Comparison of ENCODE assay signal across 8 cellular contexts in genomic region chrX:20530319-20530979, GRCh38.
DNase-seq lines count a peak whose midpoint lies in the region; ATAC-seq and TF ChIP-seq lines count a peak whose summit lies in the region.

No MANE protein-coding gene starts in this region.

- H3K4me2 ChIP-seq in osteoblast (ENCODE audit: insufficient read depth, low read length): peak overlapping the region; percentile 82

- H4K20me1 ChIP-seq in osteoblast (ENCODE audit: insufficient read depth, low read length): no peaks in the 10 kb centered on the region

- no peak overlapping the region for H3K27ac Mint-ChIP-seq in activated T-helper 2 cell treated with anti-CD3 and anti-CD28 coated beads, Interferon-gamma antibody, Interleukin-2, Interleukin-4, amounts not matched to agents 10 μg/mL and 5 μg/mL and 100 μg/mL, durations not matched to agents 14 hours and 24 hours and 36 hours

- intact Hi-C loops in activated T-helper 2 cell treated with anti-CD3 and anti-CD28 coated beads, Interferon-gamma antibody, Interleukin-2, Interleukin-4, amounts not matched to agents 10 μg/mL and 5 μg/mL and 100 μg/mL, durations not matched to agents 14 hours and 24 hours and 36 hours (cut with micrococcal nuclease): loop anchor here (5.0 to 10.0 kb wide), 2 partner anchors 154 to 952 kb away; no protein-coding TSS in a partner anchor
- intact Hi-C loops in vagina (cut with DNase I): no loop called here

- H3K9me3 Mint-ChIP-seq in activated T-helper 2 cell treated with anti-CD3 and anti-CD28 coated beads, Interferon-gamma antibody, Interleukin-2, Interleukin-4, amounts not matched to agents 10 μg/mL and 5 μg/mL and 100 μg/mL, durations not matched to agents 14 hours and 24 hours and 36 hours: no peaks in the 10 kb centered on the region

- H3K4me1 ChIP-seq in Peyer's patch (no peaks in the 10 kb centered on the region), osteoblast (ENCODE audit: insufficient read depth, low read length) (peaks cover 8% of the 10 kb centered on the region), vagina (peaks cover 4% of the 10 kb centered on the region)

- peak overlapping the region; percentile 38 for H2AFZ ChIP-seq in osteoblast (ENCODE audit: low read length)

- H3K36me3 Mint-ChIP-seq in activated T-helper 2 cell treated with anti-CD3 and anti-CD28 coated beads, Interferon-gamma antibody, Interleukin-2, Interleukin-4, amounts not matched to agents 10 μg/mL and 5 μg/mL and 100 μg/mL, durations not matched to agents 14 hours and 24 hours and 36 hours (ENCODE audit: low read depth): no peaks in the 10 kb centered on the region

- no peak for TF ChIP-seq POLR2A in Peyer's patch (IDR thresholded peaks at IDR 0.05)
- no peak for TF ChIP-seq POLR2A in vagina (IDR thresholded peaks at IDR 0.05)

- H3K27me3 ChIP-seq in Peyer's patch (no peaks in the 10 kb centered on the region), osteoblast (ENCODE audit: insufficient read depth, low read length) (no peaks in the 10 kb centered on the region), vagina (no peaks in the 10 kb centered on the region)

- H3K27me3 Mint-ChIP-seq in activated T-helper 2 cell treated with anti-CD3 and anti-CD28 coated beads, Interferon-gamma antibody, Interleukin-2, Interleukin-4, amounts not matched to agents 10 μg/mL and 5 μg/mL and 100 μg/mL, durations not matched to agents 14 hours and 24 hours and 36 hours (ENCODE audit: low read depth): peaks cover 48% of the 10 kb centered on the region

- ATAC-seq in HG02642 (IDR thresholded peaks at IDR 0.05; ENCODE audit: poor library complexity, unreplicated experiment): no peak

- H3K27ac ChIP-seq in Peyer's patch (no peak overlapping the region), osteoblast (ENCODE audit: low read depth, low read length) (no peak overlapping the region), vagina (no peak overlapping the region)

- no peaks in the 10 kb centered on the region for H3K9me3 ChIP-seq in Peyer's patch
- H3K9me3 ChIP-seq in osteoblast (ENCODE audit: low read depth, low read length): no peaks in the 10 kb centered on the region
- H3K9me3 ChIP-seq in vagina: no peaks in the 10 kb centered on the region

- no peaks in the 10 kb centered on the region for H3K36me3 ChIP-seq in Peyer's patch
- no peaks in the 10 kb centered on the region for H3K36me3 ChIP-seq in osteoblast (ENCODE audit: insufficient read depth, low read length)
- H3K36me3 ChIP-seq in vagina: no peaks in the 10 kb centered on the region

- DNase-seq in GM10266 (ENCODE audit: extremely low spot score): peak; percentile 15
- peak in 2 of 3 donors; percentile 44 to 78 for DNase-seq in Peyer's patch
- peak; percentile 15 for DNase-seq in activated T-helper 2 cell treated with anti-CD3 and anti-CD28 coated beads, Interferon-gamma antibody, Interleukin-2, Interleukin-4, amounts not matched to agents 10 μg/mL and 5 μg/mL and 100 μg/mL, durations not matched to agents 14 hours and 24 hours and 36 hours (ENCODE audit: low spot score)
- peak; percentile 34 to 74 for DNase-seq in foreskin fibroblast
- DNase-seq in osteoblast (ENCODE audit: insufficient read length, low spot score, missing footprints): peak; percentile 45
- DNase-seq in vagina (ENCODE audit: extremely low spot score in 2 of 2): no peak

- H3K79me2 ChIP-seq in osteoblast (ENCODE audit: insufficient read depth, low read length): no peaks in the 10 kb centered on the region

- TF ChIP-seq RAD21 in Ishikawa (IDR thresholded peaks at IDR 0.05; ENCODE audit: low read depth): peak; percentile 68

- TF ChIP-seq CTCF in GM10266 (IDR thresholded peaks at IDR 0.05; ENCODE audit: control insufficient read depth, insufficient read depth, low read depth, missing control alignments) (peak; percentile 67), Peyer's patch (IDR thresholded peaks at IDR 0.05) (peak; percentile 37 to 72 (median 59)), foreskin fibroblast (IDR thresholded peaks at IDR 0.05; ENCODE audit: low read depth, low read length) (peak; percentile 46), osteoblast (IDR thresholded peaks at IDR 0.05; ENCODE audit: extremely low read depth, low read depth, low read length) (peak; percentile 86), vagina (IDR thresholded peaks at IDR 0.05) (peak; percentile 29 to 76 (median 53))

- no peak overlapping the region for H3K4me3 Mint-ChIP-seq in activated T-helper 2 cell treated with anti-CD3 and anti-CD28 coated beads, Interferon-gamma antibody, Interleukin-2, Interleukin-4, amounts not matched to agents 10 μg/mL and 5 μg/mL and 100 μg/mL, durations not matched to agents 14 hours and 24 hours and 36 hours (ENCODE audit: low read depth)

- H3K4me3 ChIP-seq in Peyer's patch: no peak overlapping the region
- H3K4me3 ChIP-seq in foreskin fibroblast (ENCODE audit: low read depth in 1 of 2, low read length in 2 of 2): peak overlapping the region; percentile 15 to 21
- peak overlapping the region; percentile 62 for H3K4me3 ChIP-seq in osteoblast (ENCODE audit: insufficient read depth, low read length)
- H3K4me3 ChIP-seq in vagina: no peak overlapping the region

- TF ChIP-seq EP300 in Ishikawa (IDR thresholded peaks at IDR 0.05; ENCODE audit: borderline replicate concordance): no peak

- H3K4me1 Mint-ChIP-seq in activated T-helper 2 cell treated with anti-CD3 and anti-CD28 coated beads, Interferon-gamma antibody, Interleukin-2, Interleukin-4, amounts not matched to agents 10 μg/mL and 5 μg/mL and 100 μg/mL, durations not matched to agents 14 hours and 24 hours and 36 hours (ENCODE audit: low read depth): peaks cover 8% of the 10 kb centered on the region

TF ChIP-seq in Ishikawa, 13 proteins besides CTCF, POLR2A, EP300 and RAD21:
- TF ChIP-seq YY1 (IDR thresholded peaks at IDR 0.05; ENCODE audit: low read depth) (no peak), TCF12 (IDR thresholded peaks at IDR 0.05; ENCODE audit: low read depth) (no peak), REST (IDR thresholded peaks at IDR 0.05; ENCODE audit: low read depth) (no peak), CREB1 (IDR thresholded peaks at IDR 0.05; ENCODE audit: low read depth) (no peak), USF1 (IDR thresholded peaks at IDR 0.05) (no peak), EGR1 (IDR thresholded peaks at IDR 0.05) (no peak), MAX (IDR thresholded peaks at IDR 0.05) (no peak), CEBPB (IDR thresholded peaks at IDR 0.05) (no peak), ZBTB7A (IDR thresholded peaks at IDR 0.05; ENCODE audit: low read depth) (no peak), FOXM1 (IDR thresholded peaks at IDR 0.05; ENCODE audit: borderline replicate concordance, low read depth) (no peak), TAF1 (IDR thresholded peaks at IDR 0.05; ENCODE audit: low read depth) (no peak), TEAD4 (IDR thresholded peaks at IDR 0.05) (no peak), NFIC (IDR thresholded peaks at IDR 0.05) (no peak)
TF ChIP-seq in Ishikawa: peak in this region for 0.

Comparison
In these comparisons a context has a peak if more than half of its experiments do, and no peak if none do; other contexts are left out.
1. DNase-seq: peak in GM10266 (single experiment), Peyer's patch (2 of 3), activated T-helper 2 cell treated with anti-CD3 and anti-CD28 coated beads, Interferon-gamma antibody, Interleukin-2, Interleukin-4, amounts not matched to agents 10 μg/mL and 5 μg/mL and 100 μg/mL, durations not matched to agents 14 hours and 24 hours and 36 hours (single experiment), foreskin fibroblast (2 of 2) and osteoblast (single experiment); none in vagina (0 of 2).
2. H3K4me3 ChIP-seq: peak in foreskin fibroblast (2 of 2) and osteoblast (single experiment); none in Peyer's patch (0 of 4) and vagina (0 of 2).
3. Peak in every context shown above with its lines, with median percentiles within 50 percentile points of each other: CTCF ChIP-seq.